ENCODE assay signal across 12 cellular contexts in the genomic region with DNA sequence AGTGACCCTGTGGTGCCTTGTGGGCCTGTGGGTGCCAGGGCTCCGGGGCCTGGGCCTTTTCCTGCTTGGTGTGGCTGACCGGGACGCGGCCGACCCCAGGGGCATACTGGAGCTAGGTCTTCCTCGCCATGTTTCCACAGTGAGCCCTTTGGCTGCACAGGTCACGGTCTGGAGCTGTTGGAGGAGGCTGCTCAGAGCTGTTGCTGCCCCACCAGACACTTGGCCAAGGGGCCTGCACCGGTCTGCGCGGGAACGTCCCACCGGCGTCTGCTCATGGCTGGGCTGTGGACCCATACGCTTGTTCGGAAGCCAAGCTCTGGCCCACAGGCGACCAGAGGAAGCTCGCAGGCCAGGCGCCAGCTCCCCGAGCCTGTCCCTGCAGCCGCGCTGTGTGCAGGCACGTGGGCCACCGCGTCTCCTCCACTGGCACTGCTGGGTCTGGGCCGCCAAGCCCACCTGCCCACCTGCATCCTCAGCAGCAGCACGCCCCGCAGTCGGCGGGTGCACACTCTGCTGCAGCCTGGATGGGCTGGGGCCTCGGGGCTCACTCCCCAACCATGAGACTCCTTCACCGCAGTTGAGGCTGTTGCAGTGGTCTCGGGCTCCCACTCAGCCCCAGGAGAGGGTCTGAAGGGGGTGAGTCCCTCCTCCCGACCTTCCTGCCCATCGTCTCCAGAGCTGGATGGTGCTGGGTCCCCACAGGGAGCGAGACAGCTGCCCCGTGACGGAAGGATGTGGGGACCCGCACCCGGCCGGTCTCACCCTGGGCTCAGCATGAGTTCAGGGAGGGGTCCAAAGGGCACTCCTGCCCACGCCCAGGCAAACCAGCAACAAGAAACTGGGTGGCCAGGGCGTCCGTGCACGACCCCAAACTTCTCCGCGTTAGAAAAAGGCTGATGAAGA. TPM values are rescaled to one million over a fixed set of nuclear protein-coding genes. Genes with fewer than 3 reads are reported as not detected.
DNase-seq lines count a peak whose midpoint lies in the region; ATAC-seq and TF ChIP-seq lines count a peak whose summit lies in the region.
"Had no signal": no experiment of that assay in that cellular context is flagged by ENCODE, and none has a peak within 500 bp of the region (broad histone marks: within the 10 kb centered on the region; RNA-seq: fewer than 3 reads in every experiment).

No MANE protein-coding gene starts in this region.

- no peaks in the 10 kb centered on the region for H3K27me3 Mint-ChIP-seq in activated CD8-positive, alpha-beta T cell treated with anti-CD3 and anti-CD28 coated beads for 36 hours

- H3K9me3 Mint-ChIP-seq in activated CD8-positive, alpha-beta T cell treated with anti-CD3 and anti-CD28 coated beads for 36 hours: no peaks in the 10 kb centered on the region
- H3K9me3 Mint-ChIP-seq: central memory CD8-positive, alpha-beta T cell had no signal

- H3K27ac Mint-ChIP-seq in activated CD8-positive, alpha-beta T cell treated with anti-CD3 and anti-CD28 coated beads for 36 hours: no peak overlapping the region

- intact Hi-C loops in activated CD8-positive, alpha-beta T cell treated with anti-CD3 and anti-CD28 coated beads for 36 hours (cut with micrococcal nuclease): no loop called here
- intact Hi-C loops in left cardiac atrium (cut with DNase I) (no loop called here), psoas muscle (cut with DNase I) (no loop called here)

- H3K4me3 ChIP-seq in psoas muscle: no peak overlapping the region

- no peak overlapping the region for H3K27ac ChIP-seq in psoas muscle

- DNase-seq in AG20443 (ENCODE audit: low spot score): peak; percentile 81
- no peak for DNase-seq in activated CD8-positive, alpha-beta T cell treated with anti-CD3 and anti-CD28 coated beads for 36 hours
- peak; percentile 91 for DNase-seq in left cardiac atrium
- peak; percentile 82 to 91 for DNase-seq in psoas muscle
- DNase-seq in NCI-H1694 (lab: John Stamatoyannopoulos, UW): no peak
- DNase-seq in DMS79 treated with DMSO at 0.1 percent for 48 hours (lab: John Stamatoyannopoulos, UW): no peak
- no peak for DNase-seq in DMS153 (lab: John Stamatoyannopoulos, UW)
- DNase-seq: NCI-H2081 treated with DMSO at 0.1 percent for 48 hours, SHP77 treated with DMSO at 0.1 percent for 48 hours had no signal

- WGBS in psoas muscle, 3 donors: 35 to 41% (median 35%) methylated on average over 46 of the region's 46 CpGs

- peaks cover 16% of the 10 kb centered on the region for H3K4me1 ChIP-seq in psoas muscle

- H3K9me3 ChIP-seq in psoas muscle: no peaks in the 10 kb centered on the region

- H3K36me3 ChIP-seq in psoas muscle (ENCODE audit: insufficient read depth in 1 of 2, low read depth in 1 of 2): peaks cover 7 to 19% of the 10 kb centered on the region in 2 donors

- no peak overlapping the region for H3K4me3 Mint-ChIP-seq in activated CD8-positive, alpha-beta T cell treated with anti-CD3 and anti-CD28 coated beads for 36 hours
- H3K4me3 Mint-ChIP-seq: CD14-positive monocyte; central memory CD8-positive, alpha-beta T cell had no signal

- POLR2A ChIA-PET in activated CD8-positive, alpha-beta T cell treated with anti-CD3 and anti-CD28 coated beads for 36 hours (lab: Charles Lee): interaction anchor here (1.2 kb wide), 1 partner anchor 10 kb away, joined by 3 read pairs; no protein-coding TSS in a partner anchor

- peak; percentile 28 for ATAC-seq in activated CD8-positive, alpha-beta T cell treated with anti-CD3 and anti-CD28 coated beads for 36 hours
- peak; percentile 91 to 95 for ATAC-seq in left cardiac atrium
- ATAC-seq in psoas muscle: peak; percentile 67 to 77 (median 73)
- ATAC-seq in HG03442 (IDR thresholded peaks at IDR 0.05; ENCODE audit: unreplicated experiment): no peak

- peaks cover 3% of the 10 kb centered on the region for H3K36me3 Mint-ChIP-seq in activated CD8-positive, alpha-beta T cell treated with anti-CD3 and anti-CD28 coated beads for 36 hours (ENCODE audit: low read depth)

- no peak for TF ChIP-seq CTCF in activated CD8-positive, alpha-beta T cell treated with anti-CD3 and anti-CD28 coated beads for 36 hours (IDR thresholded peaks at IDR 0.05)
- TF ChIP-seq CTCF in psoas muscle (IDR thresholded peaks at IDR 0.05): no peak

- H3K27me3 ChIP-seq in psoas muscle (ENCODE audit: insufficient read depth in 3 of 3, low read length in 2 of 3): no peaks in the 10 kb centered on the region

- CTCF ChIA-PET in activated CD8-positive, alpha-beta T cell treated with anti-CD3 and anti-CD28 coated beads for 36 hours (lab: Charles Lee): interaction anchor here (1.1 to 3.1 kb wide), 4 partner anchors 13 to 132 kb away, joined by 3 to 13 read pairs (median 4); no protein-coding TSS in a partner anchor

- peaks cover 18% of the 10 kb centered on the region for H3K4me1 Mint-ChIP-seq in activated CD8-positive, alpha-beta T cell treated with anti-CD3 and anti-CD28 coated beads for 36 hours (ENCODE audit: low read depth)

RNA-seq across cellular contexts. Expression of a gene that starts 15.5 kb away (rescaled TPM):
- 1 to 10 TPM; 7.5 to 7.6 TPM for total RNA-seq in activated CD8-positive, alpha-beta T cell treated with anti-CD3 and anti-CD28 coated beads for 36 hours
- 1 to 10 TPM; 6.4 to 8.4 TPM for total RNA-seq in left cardiac atrium
- total RNA-seq in psoas muscle: 1 to 10 TPM; 3.6 to 5.2 (median 4.1) TPM
- polyA plus RNA-seq in psoas muscle: 1 to 10 TPM; 2.3 to 4.3 (median 2.8) TPM

RNA-seq across cellular contexts. Expression of a gene that starts 49.2 kb away (rescaled TPM):
- 10 to 100 TPM; 45.9 to 47.4 TPM for total RNA-seq in activated CD8-positive, alpha-beta T cell treated with anti-CD3 and anti-CD28 coated beads for 36 hours
- total RNA-seq in left cardiac atrium (10 to 100 TPM; 33.8 to 39.1 TPM), psoas muscle (10 to 100 TPM; 23.0 to 32.4 (median 27.9) TPM)
- 10 to 100 TPM in 2 of 3 donors, 1 to 10 TPM in 1; 10.0 to 23.9 (median 12.7) TPM for polyA plus RNA-seq in psoas muscle

Comparison
In these comparisons a context has a peak if more than half of its experiments do, and no peak if none do; other contexts are left out.
1. DNase-seq: peak in AG20443 (single experiment), left cardiac atrium (single experiment) and psoas muscle (2 of 2); none in activated CD8-positive, alpha-beta T cell treated with anti-CD3 and anti-CD28 coated beads for 36 hours (single experiment), NCI-H1694 (single experiment), DMS79 treated with DMSO at 0.1 percent for 48 hours (single experiment) and DMS153 (single experiment).